In genomic region chr19:51904331-51905165, GRCh38 we compare ENCODE assay signal across 1 cellular context.
TF ChIP-seq lines count a peak whose summit lies in the region.

Gene ZNF649 (minus strand): TSS chr19:51905017. CDS start chr19:51900107, 4,910 bp downstream.

TF ChIP-seq in HepG2, 621 proteins besides CTCF, POLR2A, EP300 and RAD21 (continued from another document and continues in another):
- TF ChIP-seq ZXDC (CRISPR knock-in tag; IDR thresholded peaks at IDR 0.05) (peak; percentile 61; the same call in 1 of the 2 replicates), DPF2 (CRISPR knock-in tag; IDR thresholded peaks at IDR 0.05; ENCODE audit: borderline replicate concordance, low read depth) (no peak), ZNF367 (CRISPR knock-in tag; IDR thresholded peaks at IDR 0.05; ENCODE audit: borderline replicate concordance) (no peak), NCOA1 (CRISPR knock-in tag; IDR thresholded peaks at IDR 0.05) (no peak), PPARG (CRISPR knock-in tag; conservative IDR thresholded peaks at IDR 0.05) (peak; percentile 53), MTA1 (CRISPR knock-in tag; IDR thresholded peaks at IDR 0.05; ENCODE audit: borderline replicate concordance) (no peak), MBD4 (IDR thresholded peaks at IDR 0.05; ENCODE audit: borderline replicate concordance, low read length) (no peak), KLF15 (CRISPR knock-in tag; IDR thresholded peaks at IDR 0.05; ENCODE audit: borderline replicate concordance) (no peak), ZC3H13 (CRISPR knock-in tag; IDR thresholded peaks at IDR 0.05) (no peak), STAT6 (CRISPR knock-in tag; IDR thresholded peaks at IDR 0.05; ENCODE audit: borderline replicate concordance) (no peak), PRPF4 (IDR thresholded peaks at IDR 0.05; ENCODE audit: low read depth, low read length, poor library complexity, severe bottlenecking) (no peak), FUBP1 (CRISPR knock-in tag; IDR thresholded peaks at IDR 0.05; ENCODE audit: borderline replicate concordance) (no peak), SNAPC5 (CRISPR knock-in tag; IDR thresholded peaks at IDR 0.05; ENCODE audit: borderline replicate concordance) (no peak), KDM5A (IDR thresholded peaks at IDR 0.05; ENCODE audit: borderline replicate concordance, low read length) (no peak; the same call in 1 of the 2 replicates), ZBTB44 (CRISPR knock-in tag; IDR thresholded peaks at IDR 0.05) (no peak), SMC3 (IDR thresholded peaks at IDR 0.05; ENCODE audit: low read length) (no peak), ZNF331 (CRISPR knock-in tag; IDR thresholded peaks at IDR 0.05) (peak; percentile 39; the same call in 1 of the 2 replicates), ATAD3A (CRISPR knock-in tag; IDR thresholded peaks at IDR 0.05) (no peak), ZBTB1 (CRISPR knock-in tag; IDR thresholded peaks at IDR 0.05; ENCODE audit: borderline replicate concordance) (no peak), SCMH1 (CRISPR knock-in tag; IDR thresholded peaks at IDR 0.05; ENCODE audit: borderline replicate concordance) (no peak), ZNF749 (CRISPR knock-in tag; IDR thresholded peaks at IDR 0.05; ENCODE audit: borderline replicate concordance) (no peak), AGO1 (IDR thresholded peaks at IDR 0.05; ENCODE audit: low read depth, low read length, poor library complexity, severe bottlenecking) (no peak), MLX (CRISPR knock-in tag; IDR thresholded peaks at IDR 0.05) (0 out of 2 replicates have a peak, but pooled peaks have one; percentile 19), ZNF781 (CRISPR knock-in tag; IDR thresholded peaks at IDR 0.05; ENCODE audit: borderline replicate concordance, not compliant biosample characterization) (no peak), ZNF432 (CRISPR knock-in tag; IDR thresholded peaks at IDR 0.05; ENCODE audit: borderline replicate concordance) (no peak), TOE1 (CRISPR knock-in tag; IDR thresholded peaks at IDR 0.05) (no peak), THYN1 (CRISPR knock-in tag; IDR thresholded peaks at IDR 0.05; ENCODE audit: borderline replicate concordance, low read depth) (no peak), BATF2 (CRISPR knock-in tag; IDR thresholded peaks at IDR 0.05) (no peak), RBM22 (optimal IDR thresholded peaks at IDR 0.05; ENCODE audit: low read length) (no peak), HOMEZ (CRISPR knock-in tag; IDR thresholded peaks at IDR 0.05; ENCODE audit: low read depth) (no peak), ZNF782 (CRISPR knock-in tag; IDR thresholded peaks at IDR 0.05; ENCODE audit: borderline replicate concordance) (peak; percentile 65; the same call in 1 of the 2 replicates)
- TF ChIP-seq, protein P1, sequence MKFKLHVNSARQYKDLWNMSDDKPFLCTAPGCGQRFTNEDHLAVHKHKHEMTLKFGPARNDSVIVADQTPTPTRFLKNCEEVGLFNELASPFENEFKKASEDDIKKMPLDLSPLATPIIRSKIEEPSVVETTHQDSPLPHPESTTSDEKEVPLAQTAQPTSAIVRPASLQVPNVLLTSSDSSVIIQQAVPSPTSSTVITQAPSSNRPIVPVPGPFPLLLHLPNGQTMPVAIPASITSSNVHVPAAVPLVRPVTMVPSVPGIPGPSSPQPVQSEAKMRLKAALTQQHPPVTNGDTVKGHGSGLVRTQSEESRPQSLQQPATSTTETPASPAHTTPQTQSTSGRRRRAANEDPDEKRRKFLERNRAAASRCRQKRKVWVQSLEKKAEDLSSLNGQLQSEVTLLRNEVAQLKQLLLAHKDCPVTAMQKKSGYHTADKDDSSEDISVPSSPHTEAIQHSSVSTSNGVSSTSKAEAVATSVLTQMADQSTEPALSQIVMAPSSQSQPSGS (CRISPR knock-in tag; IDR thresholded peaks at IDR 0.05) = 0 out of 2 replicates have a peak, but pooled peaks have one; percentile 45
- TF ChIP-seq, protein P2, sequence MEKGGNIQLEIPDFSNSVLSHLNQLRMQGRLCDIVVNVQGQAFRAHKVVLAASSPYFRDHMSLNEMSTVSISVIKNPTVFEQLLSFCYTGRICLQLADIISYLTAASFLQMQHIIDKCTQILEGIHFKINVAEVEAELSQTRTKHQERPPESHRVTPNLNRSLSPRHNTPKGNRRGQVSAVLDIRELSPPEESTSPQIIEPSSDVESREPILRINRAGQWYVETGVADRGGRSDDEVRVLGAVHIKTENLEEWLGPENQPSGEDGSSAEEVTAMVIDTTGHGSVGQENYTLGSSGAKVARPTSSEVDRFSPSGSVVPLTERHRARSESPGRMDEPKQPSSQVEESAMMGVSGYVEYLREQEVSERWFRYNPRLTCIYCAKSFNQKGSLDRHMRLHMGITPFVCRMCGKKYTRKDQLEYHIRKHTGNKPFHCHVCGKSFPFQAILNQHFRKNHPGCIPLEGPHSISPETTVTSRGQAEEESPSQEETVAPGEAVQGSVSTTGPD (CRISPR knock-in tag; IDR thresholded peaks at IDR 0.05) = no peak
- TF ChIP-seq, protein P3, sequence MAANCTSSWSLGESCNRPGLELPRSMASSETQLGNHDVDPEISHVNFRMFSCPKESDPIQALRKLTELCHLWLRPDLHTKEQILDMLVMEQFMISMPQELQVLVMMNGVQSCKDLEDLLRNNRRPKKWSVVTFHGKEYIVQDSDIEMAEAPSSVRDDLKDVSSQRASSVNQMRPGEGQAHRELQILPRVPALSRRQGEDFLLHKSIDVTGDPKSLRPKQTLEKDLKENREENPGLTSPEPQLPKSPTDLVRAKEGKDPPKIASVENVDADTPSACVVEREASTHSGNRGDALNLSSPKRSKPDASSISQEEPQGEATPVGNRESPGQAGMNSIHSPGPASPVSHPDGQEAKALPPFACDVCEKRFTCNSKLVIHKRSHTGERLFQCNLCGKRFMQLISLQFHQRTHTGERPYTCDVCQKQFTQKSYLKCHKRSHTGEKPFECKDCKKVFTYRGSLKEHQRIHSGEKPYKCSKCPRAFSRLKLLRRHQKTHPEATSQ (CRISPR knock-in tag; IDR thresholded peaks at IDR 0.05; ENCODE audit: borderline replicate concordance) = no peak
- TF ChIP-seq, protein P4, sequence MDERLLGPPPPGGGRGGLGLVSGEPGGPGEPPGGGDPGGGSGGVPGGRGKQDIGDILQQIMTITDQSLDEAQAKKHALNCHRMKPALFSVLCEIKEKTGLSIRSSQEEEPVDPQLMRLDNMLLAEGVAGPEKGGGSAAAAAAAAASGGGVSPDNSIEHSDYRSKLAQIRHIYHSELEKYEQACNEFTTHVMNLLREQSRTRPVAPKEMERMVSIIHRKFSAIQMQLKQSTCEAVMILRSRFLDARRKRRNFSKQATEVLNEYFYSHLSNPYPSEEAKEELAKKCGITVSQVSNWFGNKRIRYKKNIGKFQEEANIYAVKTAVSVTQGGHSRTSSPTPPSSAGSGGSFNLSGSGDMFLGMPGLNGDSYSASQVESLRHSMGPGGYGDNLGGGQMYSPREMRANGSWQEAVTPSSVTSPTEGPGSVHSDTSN (CRISPR knock-in tag; IDR thresholded peaks at IDR 0.05) = no peak
- TF ChIP-seq, protein P5, sequence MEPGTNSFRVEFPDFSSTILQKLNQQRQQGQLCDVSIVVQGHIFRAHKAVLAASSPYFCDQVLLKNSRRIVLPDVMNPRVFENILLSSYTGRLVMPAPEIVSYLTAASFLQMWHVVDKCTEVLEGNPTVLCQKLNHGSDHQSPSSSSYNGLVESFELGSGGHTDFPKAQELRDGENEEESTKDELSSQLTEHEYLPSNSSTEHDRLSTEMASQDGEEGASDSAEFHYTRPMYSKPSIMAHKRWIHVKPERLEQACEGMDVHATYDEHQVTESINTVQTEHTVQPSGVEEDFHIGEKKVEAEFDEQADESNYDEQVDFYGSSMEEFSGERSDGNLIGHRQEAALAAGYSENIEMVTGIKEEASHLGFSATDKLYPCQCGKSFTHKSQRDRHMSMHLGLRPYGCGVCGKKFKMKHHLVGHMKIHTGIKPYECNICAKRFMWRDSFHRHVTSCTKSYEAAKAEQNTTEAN (CRISPR knock-in tag; conservative IDR thresholded peaks at IDR 0.05) = no peak
- TF ChIP-seq, protein P6, sequence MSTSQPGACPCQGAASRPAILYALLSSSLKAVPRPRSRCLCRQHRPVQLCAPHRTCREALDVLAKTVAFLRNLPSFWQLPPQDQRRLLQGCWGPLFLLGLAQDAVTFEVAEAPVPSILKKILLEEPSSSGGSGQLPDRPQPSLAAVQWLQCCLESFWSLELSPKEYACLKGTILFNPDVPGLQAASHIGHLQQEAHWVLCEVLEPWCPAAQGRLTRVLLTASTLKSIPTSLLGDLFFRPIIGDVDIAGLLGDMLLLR (CRISPR knock-in tag; IDR thresholded peaks at IDR 0.05) = 0 out of 2 replicates have a peak, but pooled peaks have one; percentile 40
